In the genomic region with DNA sequence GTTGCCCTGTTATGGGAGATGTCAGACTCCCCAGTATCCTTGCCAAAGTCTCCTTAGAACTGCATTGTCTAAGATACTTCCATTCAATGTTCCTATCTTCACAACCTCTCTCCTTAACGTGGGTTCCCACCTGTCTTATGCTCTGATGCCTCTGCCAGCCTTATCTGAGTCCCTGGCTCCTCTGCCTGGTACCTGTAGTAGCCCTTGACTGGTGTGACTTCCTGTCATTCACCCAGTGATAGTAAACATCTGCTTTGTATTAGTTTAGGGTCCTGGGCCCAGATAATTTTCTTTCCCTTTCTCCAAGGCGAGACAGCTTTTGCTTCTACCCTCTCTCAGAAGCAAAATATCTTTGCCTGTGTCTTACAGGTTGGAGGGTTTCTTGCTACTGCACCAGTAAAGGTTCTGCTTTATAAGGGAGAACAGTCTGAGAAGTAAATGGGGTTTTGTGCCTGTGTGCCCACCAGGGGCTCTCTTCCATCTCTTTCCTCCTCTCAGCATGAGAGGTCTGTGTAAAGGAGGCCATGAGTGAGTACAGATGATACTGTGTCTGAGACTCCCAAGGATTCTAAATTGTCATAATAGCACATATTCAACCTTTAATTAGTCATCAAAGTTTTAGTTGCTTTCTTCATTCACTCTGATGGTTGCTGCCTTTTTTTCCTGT, we compare ENCODE assay signal across 9 cellular contexts.
DNase-seq lines count a peak whose midpoint lies in the region; FAIRE-seq and TF ChIP-seq lines count a peak whose summit lies in the region.
"Had no signal": no experiment of that assay in that cellular context is flagged by ENCODE, and none has a peak within 500 bp of the region (broad histone marks: within the 10 kb centered on the region; RNA-seq: fewer than 3 reads in every experiment).

No MANE protein-coding gene starts in this region.

- no peaks in the 10 kb centered on the region for H3K9me3 ChIP-seq in H9 (ENCODE audit: control insufficient read depth, low read depth, low read length)

- CTCF ChIA-PET in Calu3 (lab: Charles Lee) = interaction anchor here (1.2 kb wide), 1 partner anchor 629 kb away, joined by 3 read pairs; no protein-coding TSS in a partner anchor

- no peak overlapping the region for H3T11ph ChIP-seq in H9 (ENCODE audit: low read length)

- TF ChIP-seq CTCF in Calu3 (IDR thresholded peaks at IDR 0.05; ENCODE audit: unreplicated experiment) = no peak
- TF ChIP-seq CTCF in H9 (conservative IDR thresholded peaks at IDR 0.05) = peak; percentile 66

- no peaks in the 10 kb centered on the region for H3K36me3 Mint-ChIP-seq in Calu3 (ENCODE audit: insufficient read depth, unreplicated experiment)
- H3K36me3 Mint-ChIP-seq in H9 (ENCODE audit: insufficient read depth in 1 of 3, low read depth in 3 of 3) = no peaks in the 10 kb centered on the region

- no peak overlapping the region for H3K27ac ChIP-seq in H9 (ENCODE audit: insufficient read length, low read depth, low read length)

- no peak overlapping the region for H3K4me2 ChIP-seq in H9 (ENCODE audit: insufficient read depth, insufficient read length, low read length)

- H4K8ac ChIP-seq in H9 (replicated peaks; ENCODE audit: insufficient read length, low read depth, low read length) = no peak overlapping the region

- FAIRE-seq in GM12892 (lab: Jason Lieb, UNC) = no peak

- H3K56ac ChIP-seq in H9 (ENCODE audit: insufficient read length, low read depth, low read length) = no peak overlapping the region

- no peaks in the 10 kb centered on the region for H3K9me3 Mint-ChIP-seq in Calu3 (ENCODE audit: low read depth, unreplicated experiment)
- H3K9me3 Mint-ChIP-seq in H9 = no peaks in the 10 kb centered on the region

- no peak for TF ChIP-seq POLR2A in GM12892 (IDR thresholded peaks at IDR 0.05; ENCODE audit: low read depth, low read length)

- H4K20me1 ChIP-seq in H9 (ENCODE audit: control insufficient read depth, insufficient read depth, insufficient read length) = no peaks in the 10 kb centered on the region

- no peak overlapping the region for H3K4ac ChIP-seq in H9 (ENCODE audit: low read depth, low read length)

- H3K4me1 ChIP-seq in H9 (ENCODE audit: insufficient read depth, low read length) = peaks cover 6% of the 10 kb centered on the region; the same call in 1 of the 2 replicates

- no peak overlapping the region for H2BK20ac ChIP-seq in H9 (ENCODE audit: low read depth, low read length, poor library complexity, severe bottlenecking)

- intact Hi-C loops in Calu3 (cut with micrococcal nuclease; ENCODE audit: unreplicated experiment) = loop anchor here (1.0 to 10.0 kb wide), 4 partner anchors 118 to 1260 kb away; no protein-coding TSS in a partner anchor

- H3K79me2 ChIP-seq in H9 (ENCODE audit: insufficient read depth, low read length) = no peaks in the 10 kb centered on the region

- H3K4me1 Mint-ChIP-seq in Calu3 (ENCODE audit: low read depth, unreplicated experiment) (peaks cover 42% of the 10 kb centered on the region), H9 (peaks cover 11 to 14% of the 10 kb centered on the region in 2 experiments)

- H3K23ac ChIP-seq in H9 (ENCODE audit: insufficient read length, low read depth, low read length) = no peak overlapping the region

- no peaks in the 10 kb centered on the region for H3K79me1 ChIP-seq in H9 (ENCODE audit: insufficient read depth, low read depth, low read length, poor library complexity, severe bottlenecking)

- no TSS peak for BruUV-seq in Calu3 (replicated peaks; lab: Mats Ljungman, UMichigan)

- H2BK5ac ChIP-seq in H9 (ENCODE audit: insufficient read length, low read length) = no peak overlapping the region

- H3K4me3 Mint-ChIP-seq in Calu3 (ENCODE audit: low read depth, unreplicated experiment) (no peak overlapping the region), H9 (no peak overlapping the region)

- no peak overlapping the region for H3K14ac ChIP-seq in H9 (ENCODE audit: insufficient read depth, low read length)

- no peak overlapping the region for H2AFZ ChIP-seq in H9 (ENCODE audit: low read length)

- H2BK15ac ChIP-seq in H9 (ENCODE audit: low read depth, low read length) = no peak overlapping the region

- no peak overlapping the region for H2AK5ac ChIP-seq in H9 (ENCODE audit: insufficient read length, low read length)

- no CpG with 5 or more reads among the region's 2 CpGs for WGBS in H9 (ENCODE audit: extremely low coverage, insufficient read length, low lambda C conversion rate)

- H3K9ac ChIP-seq in H9 (ENCODE audit: extremely low read depth, insufficient read length, low read length) = no peak overlapping the region

- H3K27me3 Mint-ChIP-seq in Calu3 (ENCODE audit: unreplicated experiment) = no peaks in the 10 kb centered on the region
- no peaks in the 10 kb centered on the region; the same call in 1 of the 2 replicates for H3K27me3 Mint-ChIP-seq in H9 (ENCODE audit: low read depth)

- H3K27me3 ChIP-seq in H9 (ENCODE audit: insufficient read depth, low read length) = no peaks in the 10 kb centered on the region

- DNase-seq in Calu3 (peak; percentile 24), H9 (peak; percentile 54), SK-N-DZ (ENCODE audit: low spot score) (peak; percentile 55), iPS-NIHi11 (ENCODE audit: low spot score) (peak; percentile 34), inferior parietal cortex (ENCODE audit: extremely low spot score) (no peak), GM12892 (ENCODE audit: insufficient read length) (no peak)
- no peak for DNase-seq in stimulated activated CD4-positive, alpha-beta T cell treated with anti-CD3 and anti-CD28 coated beads, Interleukin-4, amount 100 ng/mL, for 4 hours
- no peak for DNase-seq in central memory CD4-positive, alpha-beta T cell
- DNase-seq: GDM1 had no signal

- H3K27ac Mint-ChIP-seq in Calu3 (ENCODE audit: unreplicated experiment) (no peak overlapping the region), H9 (0 out of 7 replicates have a peak overlapping the region, but pooled peaks of 1 of the 3 experiments have one; percentile 8)

- no peak overlapping the region for H4K91ac ChIP-seq in H9 (ENCODE audit: insufficient read length, low read depth, low read length)

- no peaks in the 10 kb centered on the region for H3K23me2 ChIP-seq in H9 (ENCODE audit: insufficient read length, low read depth, low read length, poor library complexity, severe bottlenecking)

- no peak overlapping the region for H4K5ac ChIP-seq in H9 (ENCODE audit: insufficient read length, low read depth, low read length)

- H2BK12ac ChIP-seq in H9 (ENCODE audit: insufficient read length, low read depth, low read length) = no peak overlapping the region

- H2BK120ac ChIP-seq in H9 (ENCODE audit: low read depth, low read length, poor library complexity, severe bottlenecking) = no peak overlapping the region

- no peak overlapping the region for H3K18ac ChIP-seq in H9 (ENCODE audit: insufficient read length, low read depth, low read length)

Comparison
In these comparisons a context has a peak if more than half of its experiments do, and no peak if none do; other contexts are left out.
1. DNase-seq: peak in Calu3 (single experiment), H9 (single experiment), SK-N-DZ (single experiment) and iPS-NIHi11 (single experiment); none in inferior parietal cortex (single experiment), stimulated activated CD4-positive, alpha-beta T cell treated with anti-CD3 and anti-CD28 coated beads, Interleukin-4, amount 100 ng/mL, for 4 hours (0 of 2), GM12892 (single experiment) and central memory CD4-positive, alpha-beta T cell (single experiment).